In the genomic region with DNA sequence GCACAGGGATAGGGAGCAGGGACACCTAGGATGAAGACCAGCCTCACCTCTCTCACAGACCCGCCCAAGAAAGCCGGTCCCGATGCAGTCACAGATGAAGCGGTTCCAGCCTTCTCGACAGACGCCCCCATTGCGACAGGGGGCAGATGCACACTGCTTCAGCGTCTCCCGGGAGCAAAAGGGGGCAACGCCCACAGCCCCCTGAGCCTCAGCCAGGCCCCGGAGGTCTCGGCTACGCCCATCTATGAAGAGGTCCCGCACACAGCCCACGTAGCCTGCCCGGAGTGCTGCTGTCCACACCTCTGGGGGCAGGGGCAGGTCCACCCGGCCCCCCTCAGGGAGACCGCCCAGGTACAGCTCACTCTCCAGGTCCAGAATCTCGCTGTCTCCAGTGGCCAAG, we compare ENCODE assay signal across 19 cellular contexts.
DNase-seq lines count a peak whose midpoint lies in the region; ATAC-seq and TF ChIP-seq lines count a peak whose summit lies in the region.
"Had no signal": no experiment of that assay in that cellular context is flagged by ENCODE, and none has a peak within 500 bp of the region (broad histone marks: within the 10 kb centered on the region; RNA-seq: fewer than 3 reads in every experiment).

No MANE protein-coding gene starts in this region.

- H3K4me2 ChIP-seq in BLaER1 treated with 17β-estradiol and CSF1 and Interleukin-3, amounts not matched to agents 10 nM and 100 nM: peak overlapping the region; percentile 69 to 100 (median 91)
- H3K4me2 ChIP-seq in smooth muscle cell: no peak overlapping the region
- H3K4me2 ChIP-seq: KMS-11 had no signal

- peaks cover 60 to 84% (median 68%) of the 10 kb centered on the region in 10 experiments for H3K4me1 ChIP-seq in BLaER1 treated with 17β-estradiol and CSF1 and Interleukin-3, amounts not matched to agents 10 nM and 100 nM
- H3K4me1 ChIP-seq in adipocyte (ENCODE audit: control insufficient read depth, insufficient read depth, low read length) (peaks cover 41% of the 10 kb centered on the region), lower lobe of right lung (peaks cover 5% of the 10 kb centered on the region), smooth muscle cell (ENCODE audit: low read depth) (peaks cover 11% of the 10 kb centered on the region)

- 93% methylated on average over 19 of the region's 19 CpGs for WGBS in smooth muscle cell (ENCODE audit: low lambda C conversion rate)

- H3K79me2 ChIP-seq in smooth muscle cell (ENCODE audit: low read depth): no peaks in the 10 kb centered on the region

- no peaks in the 10 kb centered on the region for H3F3A ChIP-seq in smooth muscle cell (ENCODE audit: low read depth)

- intact Hi-C loops in lower lobe of right lung (cut with DNase I): no loop called here

- no peaks in the 10 kb centered on the region; a peak in 1 of 22 replicates for H4K20me1 ChIP-seq in BLaER1 treated with 17β-estradiol and CSF1 and Interleukin-3, amounts not matched to agents 10 nM and 100 nM
- no peaks in the 10 kb centered on the region for H4K20me1 ChIP-seq in smooth muscle cell (ENCODE audit: low read depth)

- no peak overlapping the region for H2AFZ ChIP-seq in smooth muscle cell (ENCODE audit: low read depth)

- ATAC-seq in lower lobe of right lung: peak in 1 of 2 donors; percentile 8
- no peak for ATAC-seq in GM19035 (IDR thresholded peaks at IDR 0.05; ENCODE audit: unreplicated experiment)
- ATAC-seq: left lobe of liver, WTC11 had no signal

- no peaks in the 10 kb centered on the region for H3K27me3 ChIP-seq in BLaER1 treated with 17β-estradiol and CSF1 and Interleukin-3, amounts not matched to agents 10 nM and 100 nM
- H3K27me3 ChIP-seq in adipocyte (replicated peaks; ENCODE audit: control insufficient read depth, insufficient read depth, low read length) (no peaks in the 10 kb centered on the region), lower lobe of right lung (ENCODE audit: low read depth) (no peaks in the 10 kb centered on the region), smooth muscle cell (ENCODE audit: low read depth) (no peaks in the 10 kb centered on the region)
- H3K27me3 ChIP-seq: adrenal gland had no signal

- H3K27ac ChIP-seq in BLaER1 treated with 17β-estradiol and CSF1 and Interleukin-3, amounts not matched to agents 10 nM and 100 nM: peak overlapping the region in 9 of 11 experiments; percentile 55 to 83 (median 75); a peak in 19 of 22 replicates
- H3K27ac ChIP-seq in lower lobe of right lung (no peak overlapping the region), smooth muscle cell (ENCODE audit: low read depth) (peak overlapping the region; percentile 77)
- H3K27ac ChIP-seq: KMS-11 had no signal

- TF ChIP-seq CTCF in lower lobe of right lung (IDR thresholded peaks at IDR 0.05): no peak
- no peak for TF ChIP-seq CTCF in smooth muscle cell (IDR thresholded peaks at IDR 0.05; ENCODE audit: borderline replicate concordance, insufficient read depth, poor library complexity, severe bottlenecking)

- DNase-seq in adipocyte (ENCODE audit: low read depth): no peak
- peak; percentile 24 for DNase-seq in lower lobe of right lung
- DNase-seq in smooth muscle cell (lab: John Stamatoyannopoulos, UW; ENCODE audit: unreplicated experiment): no peak
- no peak for DNase-seq in middle frontal gyrus (ENCODE audit: extremely low spot score, low spot score)
- DNase-seq in NCI-H345 treated with DMSO at 0.1 percent for 48 hours (lab: John Stamatoyannopoulos, UW; ENCODE audit: unreplicated experiment): no peak
- DNase-seq in NCI-H1417 treated with DMSO at 0.1 percent for 48 hours (lab: John Stamatoyannopoulos, UW): no peak
- DNase-seq: activated CD4-positive, alpha-beta memory T cell treated with anti-CD3 and anti-CD28 coated beads, Interleukin-2, amount 10 ng/mL, durations not matched to agents 7 days and 5 days; activated gamma-delta T cell treated with Interleukin-2 at 50 U/mL for 16 hours; adrenal gland; DMS79 treated with DMSO at 0.1 percent for 48 hours; NCI-H1092 treated with DMSO at 0.1 percent for 48 hours; NCI-H2081; stimulated activated CD4-positive, alpha-beta T cell treated with anti-CD3 and anti-CD28 coated beads, Interleukin-2, amount 100 ng/mL, for 24 hours; stimulated activated naive CD4-positive, alpha-beta T cell treated with Interleukin-2 at 50 U/mL for 16 hours had no signal

- H3K4me3 ChIP-seq in BLaER1 treated with 17β-estradiol and CSF1 and Interleukin-3, amounts not matched to agents 10 nM and 100 nM: peak overlapping the region in 6 of 10 experiments; percentile 9 to 52 (median 37); a peak in 9 of 20 replicates
- H3K4me3 ChIP-seq in adipocyte (ENCODE audit: low read length) (peak overlapping the region; percentile 40), lower lobe of right lung (no peak overlapping the region), smooth muscle cell (no peak overlapping the region)
- H3K4me3 ChIP-seq: adrenal gland had no signal

- peak overlapping the region in 10 of 11 experiments; percentile 15 to 74 (median 70); a peak in 18 of 22 replicates for H3K9ac ChIP-seq in BLaER1 treated with 17β-estradiol and CSF1 and Interleukin-3, amounts not matched to agents 10 nM and 100 nM
- H3K9ac ChIP-seq in adipocyte (ENCODE audit: low read length) (peak overlapping the region; percentile 69), smooth muscle cell (ENCODE audit: low read depth) (peak overlapping the region; percentile 67)
- H3K9ac ChIP-seq: KMS-11 had no signal

- H3K36me3 ChIP-seq in BLaER1 treated with 17β-estradiol and CSF1 and Interleukin-3, amounts not matched to agents 10 nM and 100 nM: no peaks in the 10 kb centered on the region
- no peaks in the 10 kb centered on the region for H3K36me3 ChIP-seq in adipocyte (ENCODE audit: control insufficient read depth, insufficient read depth, low read length, severe bottlenecking)
- H3K36me3 ChIP-seq in lower lobe of right lung: no peaks in the 10 kb centered on the region
- no peaks in the 10 kb centered on the region for H3K36me3 ChIP-seq in smooth muscle cell (ENCODE audit: low read depth)
- H3K36me3 ChIP-seq: adrenal gland had no signal

- no peaks in the 10 kb centered on the region for H3K9me3 ChIP-seq in BLaER1 treated with 17β-estradiol and CSF1 and Interleukin-3, amounts not matched to agents 10 nM and 100 nM (replicated peaks in 1 of 11)
- no peaks in the 10 kb centered on the region for H3K9me3 ChIP-seq in adipocyte (ENCODE audit: control insufficient read depth, low read length)
- H3K9me3 ChIP-seq in lower lobe of right lung: no peaks in the 10 kb centered on the region
- H3K9me3 ChIP-seq in smooth muscle cell (replicated peaks; ENCODE audit: low read depth): no peaks in the 10 kb centered on the region
- H3K9me3 ChIP-seq: adrenal gland had no signal

Comparison
In these comparisons a context has a peak if more than half of its experiments do, and no peak if none do; other contexts are left out.
1. H3K4me3 ChIP-seq: peak in BLaER1 treated with 17β-estradiol and CSF1 and Interleukin-3, amounts not matched to agents 10 nM and 100 nM (6 of 10) and adipocyte (single experiment); none in lower lobe of right lung (single experiment) and smooth muscle cell (single experiment).
2. Peak in every context shown above with its lines, with median percentiles within 50 percentile points of each other: H3K9ac ChIP-seq.